ENCODE assay signal across 8 cellular contexts in genomic region chrX:155458477-155458876, GRCh38. TPM values are rescaled to one million over a fixed set of nuclear protein-coding genes. Genes with fewer than 3 reads are reported as not detected.
DNase-seq lines count a peak whose midpoint lies in the region; ATAC-seq and TF ChIP-seq lines count a peak whose summit lies in the region.
"Not testable (repeated sequence)": the region's sequence is repeated elsewhere in the genome, so short reads cannot be mapped to it uniquely, and the experiment has no call there.

Gene F8A3 (minus strand): TSS chrX:155458620. CDS start chrX:155458600, 20 bp downstream.

- not testable (repeated sequence) for H3K4me1 Mint-ChIP-seq in CD8-positive, alpha-beta T cell (ENCODE audit: low read depth)

- H3K36me3 ChIP-seq in CD8-positive, alpha-beta T cell (ENCODE audit: insufficient read depth, low read length): not testable (repeated sequence)

- H3K4me1 ChIP-seq in CD8-positive, alpha-beta T cell (ENCODE audit: insufficient read depth, low read length): not testable (repeated sequence)

- not testable (repeated sequence) for H3K27me3 Mint-ChIP-seq in CD8-positive, alpha-beta T cell (ENCODE audit: low read depth)

- POLR2A ChIA-PET in CD8-positive, alpha-beta T cell (lab: Charles Lee): not testable (repeated sequence)

- not testable (repeated sequence) for H3K4me3 Mint-ChIP-seq in CD8-positive, alpha-beta T cell

- CTCF ChIA-PET in CD8-positive, alpha-beta T cell (lab: Charles Lee): not testable (repeated sequence)

- not testable (repeated sequence) for H3K9me3 ChIP-seq in CD8-positive, alpha-beta T cell (ENCODE audit: low read length)

- TF ChIP-seq CTCF in CD8-positive, alpha-beta T cell (IDR thresholded peaks at IDR 0.05); omental fat pad (IDR thresholded peaks at IDR 0.05): not testable (repeated sequence)

- not testable (repeated sequence) for H3K9me3 Mint-ChIP-seq in CD8-positive, alpha-beta T cell

- DNase-seq in CD8-positive, alpha-beta T cell; Right ventricle myocardium inferior (ENCODE audit: missing footprints); omental fat pad (ENCODE audit: low spot score): not testable (repeated sequence)

- intact Hi-C loops in CD8-positive, alpha-beta T cell (cut with DNase I, micrococcal nuclease); Right ventricle myocardium inferior (cut with DNase I): not testable (repeated sequence)

- not testable (repeated sequence) for H3K27ac Mint-ChIP-seq in CD8-positive, alpha-beta T cell

- not testable (repeated sequence) for H3K27me3 ChIP-seq in CD8-positive, alpha-beta T cell (ENCODE audit: insufficient read depth, low read length)

- not testable (repeated sequence) for H3K4me3 ChIP-seq in CD8-positive, alpha-beta T cell (ENCODE audit: low read depth, low read length)

- not testable (repeated sequence) for H3K36me3 Mint-ChIP-seq in CD8-positive, alpha-beta T cell

- ATAC-seq in CD8-positive, alpha-beta T cell: peak; percentile 76
- ATAC-seq in GM19328 (IDR thresholded peaks at IDR 0.05; ENCODE audit: unreplicated experiment): peak; percentile 75
- ATAC-seq in GM21723 (IDR thresholded peaks at IDR 0.05; ENCODE audit: unreplicated experiment): peak; percentile 75
- peak; percentile 67 for ATAC-seq in HG02973 (IDR thresholded peaks at IDR 0.05; ENCODE audit: unreplicated experiment)
- ATAC-seq in HG03457 (IDR thresholded peaks at IDR 0.05; ENCODE audit: unreplicated experiment): peak; percentile 78
- ATAC-seq in activated CD4-positive, CD25-positive, alpha-beta regulatory T cell treated with anti-CD3 and anti-CD28 coated beads, Interleukin-2, amount 50 U/mL, for 24 hours: peak; percentile 81 to 83
- peak; percentile 88 for ATAC-seq in Right ventricle myocardium inferior
- peak; percentile 37 for ATAC-seq in omental fat pad (ENCODE audit: low FRiP score)

- H3K27ac ChIP-seq in CD8-positive, alpha-beta T cell (ENCODE audit: low read depth, low read length): not testable (repeated sequence)

RNA-seq across cellular contexts. Expression of gene F8A3, which starts in this region (rescaled TPM):
- 1 to 10 TPM; 4.4 to 4.8 TPM for total RNA-seq in CD8-positive, alpha-beta T cell
- total RNA-seq in Right ventricle myocardium inferior (not detected), omental fat pad (10 to 100 TPM in 2 of 4 donors, 1 to 10 TPM in 2; 8.4 to 13.9 (median 11.2) TPM)

Comparison
In these comparisons a context has a peak if more than half of its experiments do, and no peak if none do; other contexts are left out.
1. Peak in ATAC-seq in Right ventricle myocardium inferior; RNA of the gene not detected or under 1 TPM.
2. ATAC-seq: peak in every context shown above with its lines; median percentile 88 in Right ventricle myocardium inferior; 82 in activated CD4-positive, CD25-positive, alpha-beta regulatory T cell treated with anti-CD3 and anti-CD28 coated beads, Interleukin-2, amount 50 U/mL, for 24 hours; 78 in HG03457; 76 in CD8-positive, alpha-beta T cell; 75 in GM19328; 75 in GM21723; 67 in HG02973; 37 in omental fat pad.